ENCODE assay signal across 12 cellular contexts in genomic region chr4:56181140-56181950, GRCh38.
DNase-seq lines count a peak whose midpoint lies in the region; ATAC-seq and TF ChIP-seq lines count a peak whose summit lies in the region.
"Had no signal": no experiment of that assay in that cellular context is flagged by ENCODE, and none has a peak within 500 bp of the region (broad histone marks: within the 10 kb centered on the region; RNA-seq: fewer than 3 reads in every experiment).

No MANE protein-coding gene starts in this region.

- H3K79me2 ChIP-seq in smooth muscle cell (ENCODE audit: low read depth) = no peaks in the 10 kb centered on the region

- H3F3A ChIP-seq in smooth muscle cell (ENCODE audit: low read depth) = peaks cover 8% of the 10 kb centered on the region

- H3K4me2 ChIP-seq in smooth muscle cell = peak overlapping the region; percentile 71

- no peak overlapping the region for H3K4me3 ChIP-seq in NB4 (ENCODE audit: low read depth, low read length)
- H3K4me3 ChIP-seq in smooth muscle cell = no peak overlapping the region
- H3K4me3 ChIP-seq: SJSA1 had no signal

- WGBS in smooth muscle cell (ENCODE audit: low lambda C conversion rate) = 47% methylated on average over 5 of the region's 5 CpGs

- peaks cover 16% of the 10 kb centered on the region for H3K27me3 Mint-ChIP-seq in activated naive CD8-positive, alpha-beta T cell treated with anti-CD3 and anti-CD28 coated beads for 36 hours
- H3K27me3 Mint-ChIP-seq: memory B cell had no signal

- H3K9me3 ChIP-seq in smooth muscle cell (replicated peaks; ENCODE audit: low read depth) = no peaks in the 10 kb centered on the region
- H3K9me3 ChIP-seq: SJSA1 had no signal

- peaks cover 2% of the 10 kb centered on the region for H3K36me3 Mint-ChIP-seq in activated naive CD8-positive, alpha-beta T cell treated with anti-CD3 and anti-CD28 coated beads for 36 hours

- DNase-seq in activated T-cell treated with anti-CD3 and anti-CD28 coated beads for 48 hours (ENCODE audit: low read depth) (peak; percentile 5), activated T-cell treated with anti-CD3 and anti-CD28 coated beads for 4 hours (no peak), NB4 (ENCODE audit: low read depth) (peak; percentile 92), smooth muscle cell (lab: John Stamatoyannopoulos, UW; ENCODE audit: unreplicated experiment) (no peak), Ammon's horn (ENCODE audit: low spot score) (no peak)
- DNase-seq in activated naive CD8-positive, alpha-beta T cell treated with anti-CD3 and anti-CD28 coated beads for 36 hours = peak; percentile 17
- DNase-seq: NCI-H446 treated with DMSO at 0.1 percent for 48 hours had no signal

- no peak overlapping the region for H3K4me3 Mint-ChIP-seq in activated naive CD8-positive, alpha-beta T cell treated with anti-CD3 and anti-CD28 coated beads for 36 hours
- H3K4me3 Mint-ChIP-seq: memory B cell had no signal

- ATAC-seq in HG03520 (IDR thresholded peaks at IDR 0.05; ENCODE audit: unreplicated experiment) (no peak), HG02642 (IDR thresholded peaks at IDR 0.05; ENCODE audit: poor library complexity, unreplicated experiment) (no peak)
- ATAC-seq: sciatic nerve had no signal

- peaks cover 5% of the 10 kb centered on the region for H3K4me1 Mint-ChIP-seq in activated naive CD8-positive, alpha-beta T cell treated with anti-CD3 and anti-CD28 coated beads for 36 hours

- no peak overlapping the region for H3K9ac ChIP-seq in smooth muscle cell (ENCODE audit: low read depth)

- H3K4me1 ChIP-seq in smooth muscle cell (ENCODE audit: low read depth) = peaks cover 11% of the 10 kb centered on the region
- H3K4me1 ChIP-seq: SJSA1 had no signal

- H3K9me3 Mint-ChIP-seq in activated naive CD8-positive, alpha-beta T cell treated with anti-CD3 and anti-CD28 coated beads for 36 hours = peaks cover 8% of the 10 kb centered on the region

- no peaks in the 10 kb centered on the region for H4K20me1 ChIP-seq in smooth muscle cell (ENCODE audit: low read depth)

- H3K27ac Mint-ChIP-seq in activated naive CD8-positive, alpha-beta T cell treated with anti-CD3 and anti-CD28 coated beads for 36 hours = peak overlapping the region; percentile 76
- H3K27ac Mint-ChIP-seq: memory B cell had no signal

- TF ChIP-seq POLR2A in NB4 (IDR thresholded peaks at IDR 0.05; ENCODE audit: extremely low read depth, insufficient read length) = no peak

- H2AFZ ChIP-seq in smooth muscle cell (ENCODE audit: low read depth) = peak overlapping the region; percentile 27

- H3K36me3 ChIP-seq in smooth muscle cell (ENCODE audit: low read depth) = no peaks in the 10 kb centered on the region
- H3K36me3 ChIP-seq: SJSA1 had no signal

- TF ChIP-seq CTCF in NB4 (IDR thresholded peaks at IDR 0.05; ENCODE audit: low read depth, low read length) (no peak), smooth muscle cell (IDR thresholded peaks at IDR 0.05; ENCODE audit: borderline replicate concordance, insufficient read depth, poor library complexity, severe bottlenecking) (no peak)

- H3K27me3 ChIP-seq in smooth muscle cell (ENCODE audit: low read depth) = no peaks in the 10 kb centered on the region
- H3K27me3 ChIP-seq: SJSA1 had no signal

- peak overlapping the region; percentile 85 for H3K27ac ChIP-seq in smooth muscle cell (ENCODE audit: low read depth)
- H3K27ac ChIP-seq: SJSA1 had no signal

Comparison
In these comparisons a context has a peak if more than half of its experiments do, and no peak if none do; other contexts are left out.
1. DNase-seq: peak in activated T-cell treated with anti-CD3 and anti-CD28 coated beads for 48 hours (single experiment), NB4 (single experiment) and activated naive CD8-positive, alpha-beta T cell treated with anti-CD3 and anti-CD28 coated beads for 36 hours (single experiment); none in activated T-cell treated with anti-CD3 and anti-CD28 coated beads for 4 hours (single experiment), smooth muscle cell (single experiment) and Ammon's horn (single experiment).